ENCODE assay signal across 9 cellular contexts in the genomic region with DNA sequence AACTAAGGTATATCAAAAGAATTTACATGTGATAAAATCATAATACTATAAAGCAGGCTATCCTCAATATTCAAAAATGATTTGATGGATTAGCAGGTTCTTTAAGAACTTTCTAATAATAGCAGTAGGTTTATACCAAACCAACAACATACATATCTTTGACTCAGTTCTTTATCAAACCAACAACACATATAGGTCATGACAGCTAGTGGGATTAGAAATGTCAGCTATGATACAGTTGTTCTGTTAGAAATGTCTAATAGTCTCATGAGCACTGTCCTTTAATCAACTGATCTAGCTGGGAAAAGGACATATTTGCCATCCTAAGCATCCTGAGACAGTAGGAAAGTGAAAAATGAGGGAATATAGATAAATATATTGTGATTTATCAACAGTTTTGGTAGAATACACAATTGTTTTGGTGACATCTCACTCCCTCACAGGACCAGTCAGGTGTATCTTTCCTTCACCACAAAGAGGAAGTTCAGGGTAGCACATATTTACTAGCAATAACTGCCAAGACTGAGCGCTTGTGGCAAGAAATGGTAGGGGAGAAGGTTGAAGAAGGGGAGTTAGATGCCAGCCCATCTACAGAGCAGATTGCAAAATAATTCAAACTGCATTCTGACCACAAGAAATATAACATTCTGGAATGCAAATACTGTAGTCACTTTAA.
DNase-seq lines count a peak whose midpoint lies in the region; ATAC-seq and TF ChIP-seq lines count a peak whose summit lies in the region.
"Had no signal": no experiment of that assay in that cellular context is flagged by ENCODE, and none has a peak within 500 bp of the region (broad histone marks: within the 10 kb centered on the region; RNA-seq: fewer than 3 reads in every experiment).

No MANE protein-coding gene starts in this region.

- no peaks in the 10 kb centered on the region for H3K27me3 ChIP-seq in testis
- H3K27me3 ChIP-seq in heart right ventricle = no peaks in the 10 kb centered on the region

- TF ChIP-seq POLR2A in testis (IDR thresholded peaks at IDR 0.05) = no peak

- DNase-seq in GM12864 (ENCODE audit: low read depth) (peak; percentile 44), GM20000 (ENCODE audit: low spot score) (peak; percentile 44), amniotic epithelial cell (ENCODE audit: low read depth) (peak; percentile 45), testis (no peak), hypothalamus (lab: John Stamatoyannopoulos, UW) (no peak), NCI-H2196 (lab: John Stamatoyannopoulos, UW; ENCODE audit: unreplicated experiment) (no peak), heart right ventricle (no peak)
- DNase-seq: stimulated activated CD8-positive, alpha-beta memory T cell treated with anti-CD3 and anti-CD28 coated beads, Interleukin-4, amount 100 ng/mL, for 48 hours had no signal

- intact Hi-C loops in testis (cut with DNase I; ENCODE audit: low total_unique reads) (no loop called here), heart right ventricle (cut with DNase I) (no loop called here)

- TF ChIP-seq CTCF in GM12864 (IDR thresholded peaks at IDR 0.05; ENCODE audit: low read depth, low read length, missing control alignments) (no peak), GM20000 (IDR thresholded peaks at IDR 0.05; ENCODE audit: extremely low read depth, missing control alignments) (no peak), testis (IDR thresholded peaks at IDR 0.05) (no peak), heart right ventricle (IDR thresholded peaks at IDR 0.05) (no peak)

- H3K36me3 ChIP-seq in testis (ENCODE audit: low read depth, missing control alignments) = no peaks in the 10 kb centered on the region
- H3K36me3 ChIP-seq in heart right ventricle = peaks cover 0 to 41% (median 0%) of the 10 kb centered on the region in 9 donors

- H3K4me3 ChIP-seq in GM12864 (ENCODE audit: low read depth, low read length) (no peak overlapping the region), testis (no peak overlapping the region), heart right ventricle (no peak overlapping the region)

- H3K9me3 ChIP-seq in testis = no peaks in the 10 kb centered on the region
- no peaks in the 10 kb centered on the region for H3K9me3 ChIP-seq in heart right ventricle

- ATAC-seq in HG03565 (IDR thresholded peaks at IDR 0.05; ENCODE audit: unreplicated experiment) = peak; percentile 62
- no peak for ATAC-seq in heart right ventricle

- H3K27ac ChIP-seq in testis (no peak overlapping the region), heart right ventricle (peak overlapping the region in 5 of 10 donors; percentile 56 to 76 (median 66))

- 95 to 100% methylated on average over 1 of the region's 1 CpG for WGBS in testis, 2 donors
- WGBS in heart right ventricle, 2 donors = 88 to 98% methylated on average over 1 of the region's 1 CpG

- H3K4me1 ChIP-seq in testis = peaks cover 12% of the 10 kb centered on the region
- H3K4me1 ChIP-seq in heart right ventricle = peaks cover 0 to 70% (median 51%) of the 10 kb centered on the region in 9 donors

Comparison
In these comparisons a context has a peak if more than half of its experiments do, and no peak if none do; other contexts are left out.
1. DNase-seq: peak in GM12864 (single experiment), GM20000 (single experiment) and amniotic epithelial cell (single experiment); none in testis (single experiment), hypothalamus (0 of 51), NCI-H2196 (single experiment) and heart right ventricle (0 of 2).